ENCODE assay signal across 27 cellular contexts in genomic region chr10:121282264-121282663, GRCh38.
"Had no signal": no experiment of that assay in that cellular context is flagged by ENCODE, and none has a peak within 500 bp of the region (broad histone marks: within the 10 kb centered on the region; RNA-seq: fewer than 3 reads in every experiment).

No MANE protein-coding gene starts in this region.

- H3K4me3 ChIP-seq: ascending aorta, gastrocnemius medialis had no signal

- DNase-seq: activated CD4-positive, alpha-beta memory T cell treated with anti-CD3 and anti-CD28 coated beads for 36 hours; activated CD4-positive, alpha-beta T cell treated with anti-CD3 and anti-CD28 coated beads for 36 hours; activated CD4-positive, alpha-beta T cell treated with anti-CD3 and anti-CD28 coated beads, Interleukin-2, amount 10 ng/mL, durations not matched to agents 24 days and 14 days; activated CD4-positive, CD25-positive, alpha-beta regulatory T cell; activated CD4-positive, CD25-positive, alpha-beta regulatory T cell treated with anti-CD3 and anti-CD28 coated beads, Interleukin-2, amount 50 U/mL, for 72 hours; activated CD8-positive, alpha-beta memory T cell treated with anti-CD3 and anti-CD28 coated beads, Interleukin-2, amount 10 ng/mL, durations not matched to agents 7 days and 5 days; activated CD8-positive, alpha-beta memory T cell treated with anti-CD3 and anti-CD28 coated beads, Interleukin-2, amount 50 U/mL, for 4 hours; activated CD8-positive, alpha-beta T cell treated with anti-CD3 and anti-CD28 coated beads, Interleukin-2, amount 10 ng/mL, durations not matched to agents 7 days and 5 days; activated gamma-delta T cell; activated naive CD4-positive, alpha-beta T cell; activated naive CD4-positive, alpha-beta T cell treated with anti-CD3 and anti-CD28 coated beads, Interleukin-2, amount 10 ng/mL, durations not matched to agents 7 days and 5 days; activated naive CD8-positive, alpha-beta T cell treated with anti-CD3 and anti-CD28 coated beads, Interleukin-2, amount 10 ng/mL, durations not matched to agents 7 days and 5 days; activated T-cell treated with anti-CD3 and anti-CD28 coated beads, Interleukin-2, amount 50 U/mL, for 1 hour; activated T-cell treated with anti-CD3 and anti-CD28 coated beads, Interleukin-2, amount 50 U/mL, for 72 hours; caudate nucleus; effector CD8-positive, alpha-beta T cell; foreskin fibroblast; gastrocnemius medialis; glutamatergic neuron; T-helper 1 cell; T-helper 17 cell; T1000 had no signal

- H3K9me3 ChIP-seq: ascending aorta, gastrocnemius medialis had no signal

- ATAC-seq: activated CD4-positive, alpha-beta T cell treated with anti-CD3 and anti-CD28 coated beads for 36 hours; activated CD8-positive, alpha-beta memory T cell treated with anti-CD3 and anti-CD28 coated beads, Interleukin-2, amount 10 ng/mL, durations not matched to agents 7 days and 5 days; activated CD8-positive, alpha-beta T cell treated with anti-CD3 and anti-CD28 coated beads, Interleukin-2, amount 10 ng/mL, durations not matched to agents 7 days and 5 days; activated naive CD4-positive, alpha-beta T cell treated with anti-CD3 and anti-CD28 coated beads, Interleukin-2, amount 50 U/mL, for 72 hours; activated T-cell treated with anti-CD3 and anti-CD28 coated beads, Interleukin-2, amount 50 U/mL, for 72 hours; esophagus mucosa; gastrocnemius medialis; T-helper 17 cell had no signal

- H3K4me1 ChIP-seq: gastrocnemius medialis had no signal

- H3K36me3 ChIP-seq: ascending aorta, gastrocnemius medialis had no signal

- H3K27me3 ChIP-seq: ascending aorta, gastrocnemius medialis had no signal

- FAIRE-seq: endometrium, endothelial cell of umbilical vein had no signal

- H3K27ac ChIP-seq: ascending aorta, gastrocnemius medialis had no signal
